ENCODE assay signal across 1 cellular context in genomic region chr17:21452377-21453143, GRCh38.
TF ChIP-seq lines count a peak whose summit lies in the region.

No MANE protein-coding gene starts in this region.

TF ChIP-seq in K562, 482 proteins besides CTCF, POLR2A, EP300 and RAD21 (continued from another document):
- TF ChIP-seq, protein P1, sequence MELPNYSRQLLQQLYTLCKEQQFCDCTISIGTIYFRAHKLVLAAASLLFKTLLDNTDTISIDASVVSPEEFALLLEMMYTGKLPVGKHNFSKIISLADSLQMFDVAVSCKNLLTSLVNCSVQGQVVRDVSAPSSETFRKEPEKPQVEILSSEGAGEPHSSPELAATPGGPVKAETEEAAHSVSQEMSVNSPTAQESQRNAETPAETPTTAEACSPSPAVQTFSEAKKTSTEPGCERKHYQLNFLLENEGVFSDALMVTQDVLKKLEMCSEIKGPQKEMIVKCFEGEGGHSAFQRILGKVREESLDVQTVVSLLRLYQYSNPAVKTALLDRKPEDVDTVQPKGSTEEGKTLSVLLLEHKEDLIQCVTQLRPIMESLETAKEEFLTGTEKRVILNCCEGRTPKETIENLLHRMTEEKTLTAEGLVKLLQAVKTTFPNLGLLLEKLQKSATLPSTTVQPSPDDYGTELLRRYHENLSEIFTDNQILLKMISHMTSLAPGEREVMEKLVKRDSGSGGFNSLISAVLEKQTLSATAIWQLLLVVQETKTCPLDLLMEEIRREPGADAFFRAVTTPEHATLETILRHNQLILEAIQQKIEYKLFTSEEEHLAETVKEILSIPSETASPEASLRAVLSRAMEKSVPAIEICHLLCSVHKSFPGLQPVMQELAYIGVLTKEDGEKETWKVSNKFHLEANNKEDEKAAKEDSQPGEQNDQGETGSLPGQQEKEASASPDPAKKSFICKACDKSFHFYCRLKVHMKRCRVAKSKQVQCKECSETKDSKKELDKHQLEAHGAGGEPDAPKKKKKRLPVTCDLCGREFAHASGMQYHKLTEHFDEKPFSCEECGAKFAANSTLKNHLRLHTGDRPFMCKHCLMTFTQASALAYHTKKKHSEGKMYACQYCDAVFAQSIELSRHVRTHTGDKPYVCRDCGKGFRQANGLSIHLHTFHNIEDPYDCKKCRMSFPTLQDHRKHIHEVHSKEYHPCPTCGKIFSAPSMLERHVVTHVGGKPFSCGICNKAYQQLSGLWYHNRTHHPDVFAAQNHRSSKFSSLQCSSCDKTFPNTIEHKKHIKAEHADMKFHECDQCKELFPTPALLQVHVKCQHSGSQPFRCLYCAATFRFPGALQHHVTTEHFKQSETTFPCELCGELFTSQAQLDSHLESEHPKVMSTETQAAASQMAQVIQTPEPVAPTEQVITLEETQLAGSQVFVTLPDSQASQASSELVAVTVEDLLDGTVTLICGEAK (IDR thresholded peaks at IDR 0.05): peak; percentile 57
- TF ChIP-seq, protein P1 (CRISPR knock-in tag; IDR thresholded peaks at IDR 0.05): no peak
- TF ChIP-seq SPI1 (IDR thresholded peaks at IDR 0.05; ENCODE audit: borderline replicate concordance, low read depth, low read length) (peak; percentile 90), L3MBTL2 (IDR thresholded peaks at IDR 0.05) (peak; percentile 98), TGIF2 (CRISPR knock-in tag; IDR thresholded peaks at IDR 0.05) (no peak), CXXC5 (CRISPR knock-in tag; IDR thresholded peaks at IDR 0.05) (0 out of 2 replicates have a peak, but pooled peaks have one; percentile 26), PML (IDR thresholded peaks at IDR 0.05; ENCODE audit: low read length) (no peak), ZNF263 (CRISPR knock-in tag; IDR thresholded peaks at IDR 0.05; ENCODE audit: borderline replicate concordance) (peak; percentile 58; the same call in 1 of the 2 replicates), TFAM (CRISPR knock-in tag; conservative IDR thresholded peaks at IDR 0.05) (no peak), ETV1 (tag; conservative IDR thresholded peaks at IDR 0.05; ENCODE audit: low read depth) (0 out of 2 replicates have a peak, but pooled peaks have one; percentile 25), MYC (IDR thresholded peaks at IDR 0.05; ENCODE audit: low read depth, low read length) (peak; percentile 68), MYC (CRISPR knock-in tag; IDR thresholded peaks at IDR 0.05; ENCODE audit: borderline replicate concordance, low read depth) (no peak), BHLHE40 (IDR thresholded peaks at IDR 0.05; ENCODE audit: low read length) (peak; percentile 75), ELF1 (tag; IDR thresholded peaks at IDR 0.05) (0 out of 2 replicates have a peak, but pooled peaks have one; percentile 19), ZNF124 (CRISPR knock-in tag; IDR thresholded peaks at IDR 0.05) (no peak)
- TF ChIP-seq, protein P2, sequence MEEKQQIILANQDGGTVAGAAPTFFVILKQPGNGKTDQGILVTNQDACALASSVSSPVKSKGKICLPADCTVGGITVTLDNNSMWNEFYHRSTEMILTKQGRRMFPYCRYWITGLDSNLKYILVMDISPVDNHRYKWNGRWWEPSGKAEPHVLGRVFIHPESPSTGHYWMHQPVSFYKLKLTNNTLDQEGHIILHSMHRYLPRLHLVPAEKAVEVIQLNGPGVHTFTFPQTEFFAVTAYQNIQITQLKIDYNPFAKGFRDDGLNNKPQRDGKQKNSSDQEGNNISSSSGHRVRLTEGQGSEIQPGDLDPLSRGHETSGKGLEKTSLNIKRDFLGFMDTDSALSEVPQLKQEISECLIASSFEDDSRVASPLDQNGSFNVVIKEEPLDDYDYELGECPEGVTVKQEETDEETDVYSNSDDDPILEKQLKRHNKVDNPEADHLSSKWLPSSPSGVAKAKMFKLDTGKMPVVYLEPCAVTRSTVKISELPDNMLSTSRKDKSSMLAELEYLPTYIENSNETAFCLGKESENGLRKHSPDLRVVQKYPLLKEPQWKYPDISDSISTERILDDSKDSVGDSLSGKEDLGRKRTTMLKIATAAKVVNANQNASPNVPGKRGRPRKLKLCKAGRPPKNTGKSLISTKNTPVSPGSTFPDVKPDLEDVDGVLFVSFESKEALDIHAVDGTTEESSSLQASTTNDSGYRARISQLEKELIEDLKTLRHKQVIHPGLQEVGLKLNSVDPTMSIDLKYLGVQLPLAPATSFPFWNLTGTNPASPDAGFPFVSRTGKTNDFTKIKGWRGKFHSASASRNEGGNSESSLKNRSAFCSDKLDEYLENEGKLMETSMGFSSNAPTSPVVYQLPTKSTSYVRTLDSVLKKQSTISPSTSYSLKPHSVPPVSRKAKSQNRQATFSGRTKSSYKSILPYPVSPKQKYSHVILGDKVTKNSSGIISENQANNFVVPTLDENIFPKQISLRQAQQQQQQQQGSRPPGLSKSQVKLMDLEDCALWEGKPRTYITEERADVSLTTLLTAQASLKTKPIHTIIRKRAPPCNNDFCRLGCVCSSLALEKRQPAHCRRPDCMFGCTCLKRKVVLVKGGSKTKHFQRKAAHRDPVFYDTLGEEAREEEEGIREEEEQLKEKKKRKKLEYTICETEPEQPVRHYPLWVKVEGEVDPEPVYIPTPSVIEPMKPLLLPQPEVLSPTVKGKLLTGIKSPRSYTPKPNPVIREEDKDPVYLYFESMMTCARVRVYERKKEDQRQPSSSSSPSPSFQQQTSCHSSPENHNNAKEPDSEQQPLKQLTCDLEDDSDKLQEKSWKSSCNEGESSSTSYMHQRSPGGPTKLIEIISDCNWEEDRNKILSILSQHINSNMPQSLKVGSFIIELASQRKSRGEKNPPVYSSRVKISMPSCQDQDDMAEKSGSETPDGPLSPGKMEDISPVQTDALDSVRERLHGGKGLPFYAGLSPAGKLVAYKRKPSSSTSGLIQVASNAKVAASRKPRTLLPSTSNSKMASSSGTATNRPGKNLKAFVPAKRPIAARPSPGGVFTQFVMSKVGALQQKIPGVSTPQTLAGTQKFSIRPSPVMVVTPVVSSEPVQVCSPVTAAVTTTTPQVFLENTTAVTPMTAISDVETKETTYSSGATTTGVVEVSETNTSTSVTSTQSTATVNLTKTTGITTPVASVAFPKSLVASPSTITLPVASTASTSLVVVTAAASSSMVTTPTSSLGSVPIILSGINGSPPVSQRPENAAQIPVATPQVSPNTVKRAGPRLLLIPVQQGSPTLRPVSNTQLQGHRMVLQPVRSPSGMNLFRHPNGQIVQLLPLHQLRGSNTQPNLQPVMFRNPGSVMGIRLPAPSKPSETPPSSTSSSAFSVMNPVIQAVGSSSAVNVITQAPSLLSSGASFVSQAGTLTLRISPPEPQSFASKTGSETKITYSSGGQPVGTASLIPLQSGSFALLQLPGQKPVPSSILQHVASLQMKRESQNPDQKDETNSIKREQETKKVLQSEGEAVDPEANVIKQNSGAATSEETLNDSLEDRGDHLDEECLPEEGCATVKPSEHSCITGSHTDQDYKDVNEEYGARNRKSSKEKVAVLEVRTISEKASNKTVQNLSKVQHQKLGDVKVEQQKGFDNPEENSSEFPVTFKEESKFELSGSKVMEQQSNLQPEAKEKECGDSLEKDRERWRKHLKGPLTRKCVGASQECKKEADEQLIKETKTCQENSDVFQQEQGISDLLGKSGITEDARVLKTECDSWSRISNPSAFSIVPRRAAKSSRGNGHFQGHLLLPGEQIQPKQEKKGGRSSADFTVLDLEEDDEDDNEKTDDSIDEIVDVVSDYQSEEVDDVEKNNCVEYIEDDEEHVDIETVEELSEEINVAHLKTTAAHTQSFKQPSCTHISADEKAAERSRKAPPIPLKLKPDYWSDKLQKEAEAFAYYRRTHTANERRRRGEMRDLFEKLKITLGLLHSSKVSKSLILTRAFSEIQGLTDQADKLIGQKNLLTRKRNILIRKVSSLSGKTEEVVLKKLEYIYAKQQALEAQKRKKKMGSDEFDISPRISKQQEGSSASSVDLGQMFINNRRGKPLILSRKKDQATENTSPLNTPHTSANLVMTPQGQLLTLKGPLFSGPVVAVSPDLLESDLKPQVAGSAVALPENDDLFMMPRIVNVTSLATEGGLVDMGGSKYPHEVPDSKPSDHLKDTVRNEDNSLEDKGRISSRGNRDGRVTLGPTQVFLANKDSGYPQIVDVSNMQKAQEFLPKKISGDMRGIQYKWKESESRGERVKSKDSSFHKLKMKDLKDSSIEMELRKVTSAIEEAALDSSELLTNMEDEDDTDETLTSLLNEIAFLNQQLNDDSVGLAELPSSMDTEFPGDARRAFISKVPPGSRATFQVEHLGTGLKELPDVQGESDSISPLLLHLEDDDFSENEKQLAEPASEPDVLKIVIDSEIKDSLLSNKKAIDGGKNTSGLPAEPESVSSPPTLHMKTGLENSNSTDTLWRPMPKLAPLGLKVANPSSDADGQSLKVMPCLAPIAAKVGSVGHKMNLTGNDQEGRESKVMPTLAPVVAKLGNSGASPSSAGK (IDR thresholded peaks at IDR 0.05): peak; percentile 87
- TF ChIP-seq, protein P3, sequence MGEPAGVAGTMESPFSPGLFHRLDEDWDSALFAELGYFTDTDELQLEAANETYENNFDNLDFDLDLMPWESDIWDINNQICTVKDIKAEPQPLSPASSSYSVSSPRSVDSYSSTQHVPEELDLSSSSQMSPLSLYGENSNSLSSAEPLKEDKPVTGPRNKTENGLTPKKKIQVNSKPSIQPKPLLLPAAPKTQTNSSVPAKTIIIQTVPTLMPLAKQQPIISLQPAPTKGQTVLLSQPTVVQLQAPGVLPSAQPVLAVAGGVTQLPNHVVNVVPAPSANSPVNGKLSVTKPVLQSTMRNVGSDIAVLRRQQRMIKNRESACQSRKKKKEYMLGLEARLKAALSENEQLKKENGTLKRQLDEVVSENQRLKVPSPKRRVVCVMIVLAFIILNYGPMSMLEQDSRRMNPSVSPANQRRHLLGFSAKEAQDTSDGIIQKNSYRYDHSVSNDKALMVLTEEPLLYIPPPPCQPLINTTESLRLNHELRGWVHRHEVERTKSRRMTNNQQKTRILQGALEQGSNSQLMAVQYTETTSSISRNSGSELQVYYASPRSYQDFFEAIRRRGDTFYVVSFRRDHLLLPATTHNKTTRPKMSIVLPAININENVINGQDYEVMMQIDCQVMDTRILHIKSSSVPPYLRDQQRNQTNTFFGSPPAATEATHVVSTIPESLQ (CRISPR knock-in tag; IDR thresholded peaks at IDR 0.05): no peak
- TF ChIP-seq, protein P4, sequence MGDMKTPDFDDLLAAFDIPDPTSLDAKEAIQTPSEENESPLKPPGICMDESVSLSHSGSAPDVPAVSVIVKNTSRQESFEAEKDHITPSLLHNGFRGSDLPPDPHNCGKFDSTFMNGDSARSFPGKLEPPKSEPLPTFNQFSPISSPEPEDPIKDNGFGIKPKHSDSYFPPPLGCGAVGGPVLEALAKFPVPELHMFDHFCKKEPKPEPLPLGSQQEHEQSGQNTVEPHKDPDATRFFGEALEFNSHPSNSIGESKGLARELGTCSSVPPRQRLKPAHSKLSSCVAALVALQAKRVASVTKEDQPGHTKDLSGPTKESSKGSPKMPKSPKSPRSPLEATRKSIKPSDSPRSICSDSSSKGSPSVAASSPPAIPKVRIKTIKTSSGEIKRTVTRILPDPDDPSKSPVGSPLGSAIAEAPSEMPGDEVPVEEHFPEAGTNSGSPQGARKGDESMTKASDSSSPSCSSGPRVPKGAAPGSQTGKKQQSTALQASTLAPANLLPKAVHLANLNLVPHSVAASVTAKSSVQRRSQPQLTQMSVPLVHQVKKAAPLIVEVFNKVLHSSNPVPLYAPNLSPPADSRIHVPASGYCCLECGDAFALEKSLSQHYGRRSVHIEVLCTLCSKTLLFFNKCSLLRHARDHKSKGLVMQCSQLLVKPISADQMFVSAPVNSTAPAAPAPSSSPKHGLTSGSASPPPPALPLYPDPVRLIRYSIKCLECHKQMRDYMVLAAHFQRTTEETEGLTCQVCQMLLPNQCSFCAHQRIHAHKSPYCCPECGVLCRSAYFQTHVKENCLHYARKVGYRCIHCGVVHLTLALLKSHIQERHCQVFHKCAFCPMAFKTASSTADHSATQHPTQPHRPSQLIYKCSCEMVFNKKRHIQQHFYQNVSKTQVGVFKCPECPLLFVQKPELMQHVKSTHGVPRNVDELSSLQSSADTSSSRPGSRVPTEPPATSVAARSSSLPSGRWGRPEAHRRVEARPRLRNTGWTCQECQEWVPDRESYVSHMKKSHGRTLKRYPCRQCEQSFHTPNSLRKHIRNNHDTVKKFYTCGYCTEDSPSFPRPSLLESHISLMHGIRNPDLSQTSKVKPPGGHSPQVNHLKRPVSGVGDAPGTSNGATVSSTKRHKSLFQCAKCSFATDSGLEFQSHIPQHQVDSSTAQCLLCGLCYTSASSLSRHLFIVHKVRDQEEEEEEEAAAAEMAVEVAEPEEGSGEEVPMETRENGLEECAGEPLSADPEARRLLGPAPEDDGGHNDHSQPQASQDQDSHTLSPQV (IDR thresholded peaks at IDR 0.05): no peak
